Comparison of ENCODE assay signal across 29 cellular contexts in genomic region chr16:24493859-24494258, GRCh38. TPM values are rescaled to one million over a fixed set of nuclear protein-coding genes. Genes with fewer than 3 reads are reported as not detected.
DNase-seq lines count a peak whose midpoint lies in the region; ATAC-seq, FAIRE-seq and TF ChIP-seq lines count a peak whose summit lies in the region.
"Had no signal": no experiment of that assay in that cellular context is flagged by ENCODE, and none has a peak within 500 bp of the region (broad histone marks: within the 10 kb centered on the region; RNA-seq: fewer than 3 reads in every experiment).

No MANE protein-coding gene starts in this region.

- no peak overlapping the region for H3K4me2 ChIP-seq in A549
- no peak overlapping the region for H3K4me2 ChIP-seq in PC-9
- H3K4me2 ChIP-seq: neural progenitor cell had no signal

- H3K4me3 ChIP-seq in A549 (no peak overlapping the region), PC-9 (no peak overlapping the region), epithelial cell of esophagus (ENCODE audit: low read length) (no peak overlapping the region)
- H3K4me3 ChIP-seq: colonic mucosa, esophagus muscularis mucosa, gastrocnemius medialis, neural progenitor cell, Peyer's patch, right atrium auricular region, SJCRH30, spleen, tibial artery had no signal

- DNase-seq in A549 (ENCODE audit: low read depth in 1 of 2, low spot score in 1 of 2) (peak in 1 of 2 experiments; percentile 18), H54 (ENCODE audit: insufficient read length, low spot score) (peak; percentile 24), PC-9 (peak; percentile 46 to 50), epithelial cell of esophagus (ENCODE audit: low read depth) (peak; percentile 81), NCI-H2171 treated with DMSO at 0.1 percent for 48 hours (lab: John Stamatoyannopoulos, UW) (no peak)
- no peak for DNase-seq in activated CD8-positive, alpha-beta memory T cell treated with anti-CD3 and anti-CD28 coated beads for 24 hours
- DNase-seq: ACHN; activated CD4-positive, alpha-beta memory T cell treated with anti-CD3 and anti-CD28 coated beads, Interleukin-2, amount 10 ng/mL, durations not matched to agents 7 days and 5 days; colonic mucosa; DMS53; effector memory CD8-positive, alpha-beta T cell; gastrocnemius medialis; NCI-H1436; NCI-H524; NK-92 treated with Interleukin-12 subunit alpha and Interleukin-12 subunit beta, amount 100 ng/mL, for 24 hours; Peyer's patch; SJCRH30; spleen; T-helper 1 cell; tibial artery had no signal

- CTCF ChIA-PET in A549 (lab: Yijun Ruan, JAX): interaction anchor here (0.6 to 3.6 kb wide), 3 partner anchors 11 to 453 kb away, joined by 4 to 18 read pairs (median 16); no protein-coding TSS in a partner anchor
- CTCF ChIA-PET in PC-9 (lab: Charles Lee): interaction anchor here (0.7 kb wide), 1 partner anchor 417 kb away, joined by 4 read pairs; no protein-coding TSS in a partner anchor

- TF ChIP-seq CTCF in A549 (IDR thresholded peaks at IDR 0.05): no peak
- no peak for TF ChIP-seq CTCF in PC-9 (conservative IDR thresholded peaks at IDR 0.05)
- no peak for TF ChIP-seq CTCF in epithelial cell of esophagus (IDR thresholded peaks at IDR 0.05; ENCODE audit: insufficient read depth, low read depth, low read length, missing control alignments)

- H3K27ac ChIP-seq in A549: no peak overlapping the region
- no peak overlapping the region for H3K27ac ChIP-seq in PC-9
- H3K27ac ChIP-seq: colonic mucosa, esophagus muscularis mucosa, gastrocnemius medialis, neural progenitor cell, parathyroid adenoma, Peyer's patch, right atrium auricular region, SJCRH30, spleen, tibial artery had no signal

- 12% methylated on average over 6 of the region's 6 CpGs for WGBS in A549 (ENCODE audit: missing lambda C conversion rate)

- no peaks in the 10 kb centered on the region for H3F3A ChIP-seq in PC-9 (ENCODE audit: insufficient read depth, low read depth)

- no peak for TF ChIP-seq RAD21 in A549 (conservative IDR thresholded peaks at IDR 0.05 in 1 of 2, IDR thresholded peaks at IDR 0.05 in 1 of 2)

- POLR2A ChIA-PET in A549 (lab: Yijun Ruan, JAX) (no interaction called here), PC-9 (lab: Charles Lee; ENCODE audit: unreplicated experiment) (no interaction called here)

- no peak overlapping the region for H2AFZ ChIP-seq in PC-9
- H2AFZ ChIP-seq: neural progenitor cell, parathyroid adenoma had no signal

- H3K79me2 ChIP-seq in PC-9 (ENCODE audit: low read depth): no peaks in the 10 kb centered on the region
- H3K79me2 ChIP-seq: parathyroid adenoma had no signal

- ATAC-seq in A549: 0 out of 6 replicates have a peak, but pooled peaks of 1 of the 2 experiments have one; percentile 48
- ATAC-seq in HG03280 (IDR thresholded peaks at IDR 0.05; ENCODE audit: unreplicated experiment): no peak
- no peak for ATAC-seq in HG03108 (IDR thresholded peaks at IDR 0.05; ENCODE audit: unreplicated experiment)
- ATAC-seq: activated CD4-positive, CD25-positive, alpha-beta regulatory T cell treated with anti-CD3 and anti-CD28 coated beads, Interleukin-2, amount 50 U/mL, for 24 hours; activated T-helper 17 cell treated with anti-CD3 and anti-CD28 coated beads, Interleukin-2, amount 50 U/mL, for 72 hours; effector memory CD8-positive, alpha-beta T cell; gastrocnemius medialis had no signal

- intact Hi-C loops in PC-9 (cut with micrococcal nuclease; ENCODE audit: unreplicated experiment): no loop called here

- FAIRE-seq in A549 (lab: Jason Lieb, UNC) (no peak), H54 (lab: Jason Lieb, UNC) (no peak)
- FAIRE-seq: TTC549 had no signal

- H3K36me3 ChIP-seq in PC-9 (ENCODE audit: low read depth): no peaks in the 10 kb centered on the region
- H3K36me3 ChIP-seq: colonic mucosa, esophagus muscularis mucosa, gastrocnemius medialis, neural progenitor cell, Peyer's patch, right atrium auricular region, SJCRH30, spleen, tibial artery had no signal

- 0 out of 3 replicates have a peak, but pooled peaks cover 3% of the 10 kb centered on the region for H3K9me3 ChIP-seq in A549
- H3K9me3 ChIP-seq in PC-9 (ENCODE audit: insufficient read depth, low read depth): no peaks in the 10 kb centered on the region
- H3K9me3 ChIP-seq: colonic mucosa, gastrocnemius medialis, Peyer's patch, SJCRH30 had no signal

- BruUV-seq in PC-9 (replicated peaks; lab: Mats Ljungman, UMichigan): no TSS peak

- no peaks in the 10 kb centered on the region for H3K9me2 ChIP-seq in PC-9 (ENCODE audit: insufficient read depth)

- TF ChIP-seq POLR2A in A549 (IDR thresholded peaks at IDR 0.05; ENCODE audit: low read length) (no peak), H54 (IDR thresholded peaks at IDR 0.05; ENCODE audit: low read depth, low read length) (no peak)

- no peaks in the 10 kb centered on the region for H4K20me1 ChIP-seq in PC-9 (ENCODE audit: insufficient read depth)

- H3K4me1 ChIP-seq in A549: no peaks in the 10 kb centered on the region
- peaks cover 9% of the 10 kb centered on the region; the same call in 1 of the 2 replicates for H3K4me1 ChIP-seq in PC-9 (replicated peaks; ENCODE audit: insufficient read depth)
- H3K4me1 ChIP-seq: colonic mucosa, esophagus muscularis mucosa, gastrocnemius medialis, neural progenitor cell, parathyroid adenoma, Peyer's patch, right atrium auricular region, spleen, tibial artery had no signal

- TF ChIP-seq EP300 in A549 (IDR thresholded peaks at IDR 0.05): no peak

- peaks cover 30% of the 10 kb centered on the region for H3K27me3 ChIP-seq in PC-9 (ENCODE audit: insufficient read depth, low read depth)
- H3K27me3 ChIP-seq: colonic mucosa, gastrocnemius medialis, Peyer's patch, right atrium auricular region, SJCRH30 had no signal

TF ChIP-seq in A549, 52 proteins besides CTCF, POLR2A, EP300 and RAD21:
- no peak for TF ChIP-seq ZFP36 (IDR thresholded peaks at IDR 0.05; ENCODE audit: borderline replicate concordance, partially characterized antibody)
- TF ChIP-seq, protein P1, sequence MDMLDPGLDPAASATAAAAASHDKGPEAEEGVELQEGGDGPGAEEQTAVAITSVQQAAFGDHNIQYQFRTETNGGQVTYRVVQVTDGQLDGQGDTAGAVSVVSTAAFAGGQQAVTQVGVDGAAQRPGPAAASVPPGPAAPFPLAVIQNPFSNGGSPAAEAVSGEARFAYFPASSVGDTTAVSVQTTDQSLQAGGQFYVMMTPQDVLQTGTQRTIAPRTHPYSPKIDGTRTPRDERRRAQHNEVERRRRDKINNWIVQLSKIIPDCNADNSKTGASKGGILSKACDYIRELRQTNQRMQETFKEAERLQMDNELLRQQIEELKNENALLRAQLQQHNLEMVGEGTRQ (IDR thresholded peaks at IDR 0.05): no peak
- no peak for TF ChIP-seq EHMT2 (IDR thresholded peaks at IDR 0.05; ENCODE audit: low read depth)
- TF ChIP-seq HMGXB4 (CRISPR knock-in tag; IDR thresholded peaks at IDR 0.05; ENCODE audit: borderline replicate concordance): no peak
- TF ChIP-seq FOSL2 (IDR thresholded peaks at IDR 0.05): no peak
- peak; percentile 9; the same call in 1 of the 2 replicates for TF ChIP-seq FOSL2 (CRISPR knock-in tag; IDR thresholded peaks at IDR 0.05)
- TF ChIP-seq, protein P2, sequence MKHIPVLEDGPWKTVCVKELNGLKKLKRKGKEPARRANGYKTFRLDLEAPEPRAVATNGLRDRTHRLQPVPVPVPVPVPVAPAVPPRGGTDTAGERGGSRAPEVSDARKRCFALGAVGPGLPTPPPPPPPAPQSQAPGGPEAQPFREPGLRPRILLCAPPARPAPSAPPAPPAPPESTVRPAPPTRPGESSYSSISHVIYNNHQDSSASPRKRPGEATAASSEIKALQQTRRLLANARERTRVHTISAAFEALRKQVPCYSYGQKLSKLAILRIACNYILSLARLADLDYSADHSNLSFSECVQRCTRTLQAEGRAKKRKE (CRISPR knock-in tag; IDR thresholded peaks at IDR 0.05; ENCODE audit: low read depth): no peak

RNA-seq across cellular contexts. Expression of gene RBBP6, which starts 45.5 kb away (rescaled TPM):
- 49.3 and 52.7 TPM in 2 replicates for polyA plus RNA-seq in A549 (2011; rRNA removed)
- polyA plus RNA-seq in A549 (2012; cell fraction: cytosol; rRNA removed): 13.8 and 15.2 TPM in 2 replicates
- 26.3 and 32.5 TPM in 2 replicates for polyA plus RNA-seq in A549 (2012; cell fraction: nucleus; rRNA removed)
- 24.7 to 28.7 TPM (median 25.0 TPM) in 3 replicates for polyA plus RNA-seq in A549 (2017; fragmentation: RNase III; extraction: RNeasy Plus Mini Kit Qiagen cat#74134 plus additional on column Dnase treatment)
- polyA minus RNA-seq in A549 (2011; rRNA and poly(A)+ RNA removed): 31.1 and 34.8 TPM in 2 replicates
- 76.6 and 86.7 TPM in 2 replicates for total RNA-seq in PC-9 (2021)

Comparison
In these comparisons a context has a peak if more than half of its experiments do, and no peak if none do; other contexts are left out.
1. DNase-seq: peak in H54 (single experiment), PC-9 (2 of 2) and epithelial cell of esophagus (single experiment); none in activated CD8-positive, alpha-beta memory T cell treated with anti-CD3 and anti-CD28 coated beads for 24 hours (single experiment) and NCI-H2171 treated with DMSO at 0.1 percent for 48 hours (single experiment).